Comparison of ENCODE assay signal across 8 cellular contexts in genomic region chr1:108961752-108962486, GRCh38. TPM values are rescaled to one million over a fixed set of nuclear protein-coding genes. Genes with fewer than 3 reads are reported as not detected.
DNase-seq lines count a peak whose midpoint lies in the region; ATAC-seq, FAIRE-seq and TF ChIP-seq lines count a peak whose summit lies in the region.

No MANE protein-coding gene starts in this region.

- peak overlapping the region; percentile 85 for H3K9ac ChIP-seq in PC-3 (ENCODE audit: low read length)

- POLR2A ChIA-PET in PC-3 (lab: Charles Lee; ENCODE audit: unreplicated experiment), result no interaction called here

- H3K9me2 ChIP-seq in DOHH2 (replicated peaks; ENCODE audit: control insufficient read depth, low read length), result no peaks in the 10 kb centered on the region
- H3K9me2 ChIP-seq in PC-3 (replicated peaks; ENCODE audit: low read length), result no peaks in the 10 kb centered on the region

- H3K4me2 ChIP-seq in DOHH2 (ENCODE audit: low read length), result peak overlapping the region; percentile 86
- peak overlapping the region; percentile 84 for H3K4me2 ChIP-seq in PC-3 (ENCODE audit: low read length)

- H3K27me3 ChIP-seq in DOHH2 (ENCODE audit: control insufficient read depth, low read length) (no peaks in the 10 kb centered on the region), PC-3 (ENCODE audit: low read length) (no peaks in the 10 kb centered on the region), prostate gland (replicated peaks; ENCODE audit: insufficient read depth) (no peaks in the 10 kb centered on the region)

- BruUV-seq in PC-3 (replicated peaks; lab: Mats Ljungman, UMichigan), result no TSS peak

- H3K36me3 ChIP-seq in DOHH2 (ENCODE audit: control insufficient read depth, low read length) (no peaks in the 10 kb centered on the region), PC-3 (ENCODE audit: low read depth, low read length) (no peaks in the 10 kb centered on the region), prostate gland (no peaks in the 10 kb centered on the region)

- ATAC-seq in PC-3 (no peak), GM18858 (IDR thresholded peaks at IDR 0.05; ENCODE audit: unreplicated experiment) (no peak), GM21447 (IDR thresholded peaks at IDR 0.05; ENCODE audit: unreplicated experiment) (no peak)

- 84% methylated on average over 15 of the region's 15 CpGs for WGBS in prostate gland

- H4K20me1 ChIP-seq in DOHH2 (ENCODE audit: control insufficient read depth, insufficient read depth, low read depth, low read length) (no peaks in the 10 kb centered on the region), PC-3 (ENCODE audit: low read length) (no peaks in the 10 kb centered on the region)

- CTCF ChIA-PET in PC-3 (lab: Charles Lee), result interaction anchor here (0.6 kb wide), 1 partner anchor 181 kb away, joined by 3 read pairs; no protein-coding TSS in a partner anchor

- no peak for TF ChIP-seq POLR2A in prostate gland (IDR thresholded peaks at IDR 0.05)
- TF ChIP-seq POLR2A in GM12891 (IDR thresholded peaks at IDR 0.05; ENCODE audit: low read depth, low read length), result no peak

- FAIRE-seq in GM12891 (lab: Jason Lieb, UNC), result no peak

- peak overlapping the region; percentile 82 for H3K27ac ChIP-seq in DOHH2 (ENCODE audit: low read depth, low read length)
- no peak overlapping the region for H3K27ac ChIP-seq in PC-3 (ENCODE audit: low read length)
- peak overlapping the region; percentile 93 for H3K27ac ChIP-seq in epithelial cell of prostate
- H3K27ac ChIP-seq in prostate gland, result peak overlapping the region in 1 of 2 donors; percentile 95

- TF ChIP-seq CTCF in DOHH2 (IDR thresholded peaks at IDR 0.05; ENCODE audit: low read depth, low read length, poor library complexity, severe bottlenecking), result no peak
- TF ChIP-seq CTCF in PC-3 (conservative IDR thresholded peaks at IDR 0.05; ENCODE audit: low read depth, low read length), result no peak
- TF ChIP-seq CTCF in prostate gland (IDR thresholded peaks at IDR 0.05), result no peak

- peaks cover 51% of the 10 kb centered on the region for H3K79me2 ChIP-seq in DOHH2 (ENCODE audit: control insufficient read depth, low read length)
- H3K79me2 ChIP-seq in PC-3 (ENCODE audit: low read length), result peaks cover 59% of the 10 kb centered on the region

- peak; percentile 29 for DNase-seq in PC-3
- DNase-seq in epithelial cell of prostate (ENCODE audit: low read depth, low spot score), result no peak
- DNase-seq in prostate gland (ENCODE audit: low spot score), result no peak
- DNase-seq in AG08396 (ENCODE audit: low spot score), result no peak
- DNase-seq in GM12891 (ENCODE audit: insufficient read length, low spot score), result no peak

- no peaks in the 10 kb centered on the region for H3K9me3 ChIP-seq in DOHH2 (ENCODE audit: control insufficient read depth, insufficient read depth, low read length)
- no peaks in the 10 kb centered on the region for H3K9me3 ChIP-seq in PC-3 (ENCODE audit: low read length)
- H3K9me3 ChIP-seq in prostate gland, result no peaks in the 10 kb centered on the region

- intact Hi-C loops in PC-3 (cut with micrococcal nuclease), result loop anchor here (2.0 to 5.0 kb wide), 2 partner anchors 80 to 151 kb away; partner anchors contain the start of gene WDR47
- intact Hi-C loops in prostate gland (cut with DNase I), result loop anchor here (5.0 to 10.0 kb wide), 3 partner anchors 83 to 250 kb away; partner anchors contain the start of genes ELAPOR1, SARS1 and WDR47

- H3K4me1 ChIP-seq in DOHH2 (ENCODE audit: control insufficient read depth, low read length) (peaks cover 19% of the 10 kb centered on the region), PC-3 (ENCODE audit: insufficient read depth, low read length) (peaks cover 6% of the 10 kb centered on the region; the same call in 1 of the 2 replicates), prostate gland (replicated peaks) (no peaks in the 10 kb centered on the region)

- peak overlapping the region; percentile 95; the same call in 1 of the 2 replicates for H2AFZ ChIP-seq in PC-3 (ENCODE audit: low read length)

- peaks cover 8% of the 10 kb centered on the region; the same call in 1 of the 2 replicates for H3F3A ChIP-seq in DOHH2 (ENCODE audit: control insufficient read depth, insufficient read depth)
- H3F3A ChIP-seq in PC-3 (ENCODE audit: low read length, unreplicated experiment), result no peaks in the 10 kb centered on the region

- H3K4me3 ChIP-seq in DOHH2 (ENCODE audit: low read length), result peak overlapping the region; percentile 74
- H3K4me3 ChIP-seq in PC-3 (ENCODE audit: low read length), result peak overlapping the region; percentile 78
- H3K4me3 ChIP-seq in prostate gland, result peak overlapping the region; percentile 68 to 73

TF ChIP-seq in GM12891, 5 proteins besides CTCF, POLR2A, EP300 and RAD21:
- TF ChIP-seq PAX5 (IDR thresholded peaks at IDR 0.05; ENCODE audit: insufficient read depth, low read length, severe bottlenecking) (no peak), POLR2AphosphoS5 (IDR thresholded peaks at IDR 0.05; ENCODE audit: low read depth, low read length) (no peak), POU2F2 (IDR thresholded peaks at IDR 0.05; ENCODE audit: low read depth, low read length) (no peak), SPI1 (IDR thresholded peaks at IDR 0.05; ENCODE audit: low read depth, low read length) (no peak), TAF1 (IDR thresholded peaks at IDR 0.05; ENCODE audit: low read depth, low read length) (no peak)

RNA-seq across cellular contexts. Expression of gene CLCC1, which starts 1.4 kb away (rescaled TPM):
- total RNA-seq in PC-3 (2014; rRNA removed), result 29.5 and 30.4 TPM in 2 replicates
- total RNA-seq in prostate gland, result 10 to 100 TPM; 30.5 to 33.3 TPM
- 10.3 TPM for polyA plus RNA-seq in GM12891 (2012; ENCODE audit: low read depth, missing spikeins)
